1 cellular context compared by ENCODE assay signal in the genomic region with DNA sequence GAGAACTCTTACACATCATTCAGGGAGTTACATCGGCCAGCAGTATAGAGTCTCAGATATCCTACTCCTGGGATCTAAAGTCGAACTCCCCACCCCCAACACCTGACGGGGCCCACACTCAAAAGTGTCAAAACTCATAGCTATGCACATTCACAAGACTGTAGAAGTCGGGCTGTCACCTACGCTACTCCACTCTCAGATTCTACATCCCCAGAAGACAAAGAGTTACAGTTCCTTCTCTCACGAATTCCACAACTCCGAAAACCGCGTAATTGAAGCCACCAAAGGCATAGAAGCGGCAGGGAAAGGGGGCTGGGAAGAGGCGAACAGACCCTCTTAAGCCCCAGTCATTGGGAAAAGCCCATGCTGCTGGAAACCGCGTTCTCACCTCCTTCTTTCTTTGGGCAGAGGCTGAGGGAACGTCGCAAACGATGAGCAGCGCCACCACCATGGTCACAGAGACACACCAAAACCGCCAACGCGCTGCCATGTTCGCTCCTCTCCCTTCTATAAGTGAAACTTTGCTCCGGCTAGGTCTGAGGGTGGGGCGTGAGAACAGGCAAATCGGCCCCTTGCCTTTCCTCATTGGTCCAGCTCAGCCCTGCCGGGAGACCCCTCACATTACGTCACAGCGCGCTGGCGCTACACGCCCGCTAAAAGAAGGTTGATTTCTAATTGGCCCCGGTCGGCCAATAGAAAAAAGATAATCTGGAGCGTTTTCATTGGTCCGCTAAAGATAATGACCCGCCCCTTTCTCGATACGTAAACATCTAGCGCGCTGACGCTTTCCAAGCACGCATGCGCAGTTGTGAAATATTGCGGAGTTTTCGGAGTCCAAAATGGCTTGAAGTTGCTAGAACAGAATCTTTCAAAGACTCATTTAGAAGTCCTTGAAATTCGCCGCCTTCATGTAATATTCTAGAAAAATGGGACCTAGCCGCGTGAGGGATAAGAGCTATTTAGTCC.
TF ChIP-seq lines count a peak whose summit lies in the region.

A gene (minus strand): TSS at position 515 of the 966 bp plus-strand sequence. CDS start 25 bp downstream, at position 490.

TF ChIP-seq in HepG2, 621 proteins besides CTCF, POLR2A, EP300 and RAD21 (continued from another document and continues in another):
- TF ChIP-seq, protein P1, sequence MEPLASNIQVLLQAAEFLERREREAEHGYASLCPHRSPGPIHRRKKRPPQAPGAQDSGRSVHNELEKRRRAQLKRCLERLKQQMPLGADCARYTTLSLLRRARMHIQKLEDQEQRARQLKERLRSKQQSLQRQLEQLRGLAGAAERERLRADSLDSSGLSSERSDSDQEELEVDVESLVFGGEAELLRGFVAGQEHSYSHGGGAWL (CRISPR knock-in tag; IDR thresholded peaks at IDR 0.05): no peak
- TF ChIP-seq, protein P2, sequence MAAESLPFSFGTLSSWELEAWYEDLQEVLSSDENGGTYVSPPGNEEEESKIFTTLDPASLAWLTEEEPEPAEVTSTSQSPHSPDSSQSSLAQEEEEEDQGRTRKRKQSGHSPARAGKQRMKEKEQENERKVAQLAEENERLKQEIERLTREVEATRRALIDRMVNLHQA (CRISPR knock-in tag; IDR thresholded peaks at IDR 0.05): no peak
- TF ChIP-seq, protein P3, sequence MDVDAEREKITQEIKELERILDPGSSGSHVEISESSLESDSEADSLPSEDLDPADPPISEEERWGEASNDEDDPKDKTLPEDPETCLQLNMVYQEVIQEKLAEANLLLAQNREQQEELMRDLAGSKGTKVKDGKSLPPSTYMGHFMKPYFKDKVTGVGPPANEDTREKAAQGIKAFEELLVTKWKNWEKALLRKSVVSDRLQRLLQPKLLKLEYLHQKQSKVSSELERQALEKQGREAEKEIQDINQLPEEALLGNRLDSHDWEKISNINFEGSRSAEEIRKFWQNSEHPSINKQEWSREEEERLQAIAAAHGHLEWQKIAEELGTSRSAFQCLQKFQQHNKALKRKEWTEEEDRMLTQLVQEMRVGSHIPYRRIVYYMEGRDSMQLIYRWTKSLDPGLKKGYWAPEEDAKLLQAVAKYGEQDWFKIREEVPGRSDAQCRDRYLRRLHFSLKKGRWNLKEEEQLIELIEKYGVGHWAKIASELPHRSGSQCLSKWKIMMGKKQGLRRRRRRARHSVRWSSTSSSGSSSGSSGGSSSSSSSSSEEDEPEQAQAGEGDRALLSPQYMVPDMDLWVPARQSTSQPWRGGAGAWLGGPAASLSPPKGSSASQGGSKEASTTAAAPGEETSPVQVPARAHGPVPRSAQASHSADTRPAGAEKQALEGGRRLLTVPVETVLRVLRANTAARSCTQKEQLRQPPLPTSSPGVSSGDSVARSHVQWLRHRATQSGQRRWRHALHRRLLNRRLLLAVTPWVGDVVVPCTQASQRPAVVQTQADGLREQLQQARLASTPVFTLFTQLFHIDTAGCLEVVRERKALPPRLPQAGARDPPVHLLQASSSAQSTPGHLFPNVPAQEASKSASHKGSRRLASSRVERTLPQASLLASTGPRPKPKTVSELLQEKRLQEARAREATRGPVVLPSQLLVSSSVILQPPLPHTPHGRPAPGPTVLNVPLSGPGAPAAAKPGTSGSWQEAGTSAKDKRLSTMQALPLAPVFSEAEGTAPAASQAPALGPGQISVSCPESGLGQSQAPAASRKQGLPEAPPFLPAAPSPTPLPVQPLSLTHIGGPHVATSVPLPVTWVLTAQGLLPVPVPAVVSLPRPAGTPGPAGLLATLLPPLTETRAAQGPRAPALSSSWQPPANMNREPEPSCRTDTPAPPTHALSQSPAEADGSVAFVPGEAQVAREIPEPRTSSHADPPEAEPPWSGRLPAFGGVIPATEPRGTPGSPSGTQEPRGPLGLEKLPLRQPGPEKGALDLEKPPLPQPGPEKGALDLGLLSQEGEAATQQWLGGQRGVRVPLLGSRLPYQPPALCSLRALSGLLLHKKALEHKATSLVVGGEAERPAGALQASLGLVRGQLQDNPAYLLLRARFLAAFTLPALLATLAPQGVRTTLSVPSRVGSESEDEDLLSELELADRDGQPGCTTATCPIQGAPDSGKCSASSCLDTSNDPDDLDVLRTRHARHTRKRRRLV (CRISPR knock-in tag; IDR thresholded peaks at IDR 0.05): no peak
- no peak for TF ChIP-seq ARHGAP35 (CRISPR knock-in tag; IDR thresholded peaks at IDR 0.05; ENCODE audit: borderline replicate concordance)
- peak; percentile 17; the same call in 1 of the 2 replicates for TF ChIP-seq KDM5A (IDR thresholded peaks at IDR 0.05; ENCODE audit: borderline replicate concordance, low read length)
- TF ChIP-seq, protein P4, sequence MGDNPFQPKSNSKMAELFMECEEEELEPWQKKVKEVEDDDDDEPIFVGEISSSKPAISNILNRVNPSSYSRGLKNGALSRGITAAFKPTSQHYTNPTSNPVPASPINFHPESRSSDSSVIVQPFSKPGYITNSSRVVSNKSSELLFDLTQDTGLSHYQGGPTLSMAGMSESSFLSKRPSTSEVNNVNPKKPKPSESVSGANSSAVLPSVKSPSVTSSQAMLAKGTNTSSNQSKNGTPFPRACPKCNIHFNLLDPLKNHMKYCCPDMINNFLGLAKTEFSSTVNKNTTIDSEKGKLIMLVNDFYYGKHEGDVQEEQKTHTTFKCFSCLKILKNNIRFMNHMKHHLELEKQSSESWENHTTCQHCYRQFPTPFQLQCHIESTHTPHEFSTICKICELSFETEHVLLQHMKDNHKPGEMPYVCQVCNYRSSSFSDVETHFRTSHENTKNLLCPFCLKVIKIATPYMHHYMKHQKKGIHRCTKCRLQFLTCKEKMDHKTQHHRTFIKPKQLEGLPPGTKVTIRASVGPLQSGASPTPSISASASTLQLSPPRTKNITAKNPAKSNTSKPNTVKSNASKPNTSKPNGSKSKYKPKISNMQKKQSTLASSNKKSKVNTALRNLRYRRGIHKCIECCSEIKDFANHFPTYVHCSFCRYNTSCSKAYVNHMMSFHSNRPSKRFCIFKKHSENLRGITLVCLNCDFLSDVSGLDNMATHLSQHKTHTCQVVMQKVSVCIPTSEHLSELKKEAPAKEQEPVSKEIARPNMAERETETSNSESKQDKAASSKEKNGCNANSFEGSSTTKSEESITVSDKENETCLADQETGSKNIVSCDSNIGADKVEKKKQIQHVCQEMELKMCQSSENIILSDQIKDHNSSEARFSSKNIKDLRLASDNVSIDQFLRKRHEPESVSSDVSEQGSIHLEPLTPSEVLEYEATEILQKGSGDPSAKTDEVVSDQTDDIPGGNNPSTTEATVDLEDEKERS (CRISPR knock-in tag; IDR thresholded peaks at IDR 0.05): no peak
- TF ChIP-seq SOX13 (IDR thresholded peaks at IDR 0.05): no peak
- no peak for TF ChIP-seq SOX13 (CRISPR knock-in tag; conservative IDR thresholded peaks at IDR 0.05 in 1 of 2, IDR thresholded peaks at IDR 0.05 in 1 of 2)
- TF ChIP-seq ZFP1 (CRISPR knock-in tag; IDR thresholded peaks at IDR 0.05): no peak
- no peak for TF ChIP-seq ZNF644 (CRISPR knock-in tag; IDR thresholded peaks at IDR 0.05; ENCODE audit: low read depth)
- no peak for TF ChIP-seq KAT2B (IDR thresholded peaks at IDR 0.05; ENCODE audit: borderline replicate concordance, low read depth, low read length)
- TF ChIP-seq GFI1 (CRISPR knock-in tag; IDR thresholded peaks at IDR 0.05; ENCODE audit: borderline replicate concordance): no peak
- TF ChIP-seq KLF11 (CRISPR knock-in tag; IDR thresholded peaks at IDR 0.05): no peak
- TF ChIP-seq, protein P5, sequence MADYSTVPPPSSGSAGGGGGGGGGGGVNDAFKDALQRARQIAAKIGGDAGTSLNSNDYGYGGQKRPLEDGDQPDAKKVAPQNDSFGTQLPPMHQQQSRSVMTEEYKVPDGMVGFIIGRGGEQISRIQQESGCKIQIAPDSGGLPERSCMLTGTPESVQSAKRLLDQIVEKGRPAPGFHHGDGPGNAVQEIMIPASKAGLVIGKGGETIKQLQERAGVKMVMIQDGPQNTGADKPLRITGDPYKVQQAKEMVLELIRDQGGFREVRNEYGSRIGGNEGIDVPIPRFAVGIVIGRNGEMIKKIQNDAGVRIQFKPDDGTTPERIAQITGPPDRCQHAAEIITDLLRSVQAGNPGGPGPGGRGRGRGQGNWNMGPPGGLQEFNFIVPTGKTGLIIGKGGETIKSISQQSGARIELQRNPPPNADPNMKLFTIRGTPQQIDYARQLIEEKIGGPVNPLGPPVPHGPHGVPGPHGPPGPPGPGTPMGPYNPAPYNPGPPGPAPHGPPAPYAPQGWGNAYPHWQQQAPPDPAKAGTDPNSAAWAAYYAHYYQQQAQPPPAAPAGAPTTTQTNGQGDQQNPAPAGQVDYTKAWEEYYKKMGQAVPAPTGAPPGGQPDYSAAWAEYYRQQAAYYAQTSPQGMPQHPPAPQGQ (CRISPR knock-in tag; IDR thresholded peaks at IDR 0.05; ENCODE audit: borderline replicate concordance): no peak
- no peak for TF ChIP-seq DNMT1 (CRISPR knock-in tag; IDR thresholded peaks at IDR 0.05)
- no peak for TF ChIP-seq CCAR2 (optimal IDR thresholded peaks at IDR 0.05; ENCODE audit: low read depth, low read length)
- TF ChIP-seq, protein P6, sequence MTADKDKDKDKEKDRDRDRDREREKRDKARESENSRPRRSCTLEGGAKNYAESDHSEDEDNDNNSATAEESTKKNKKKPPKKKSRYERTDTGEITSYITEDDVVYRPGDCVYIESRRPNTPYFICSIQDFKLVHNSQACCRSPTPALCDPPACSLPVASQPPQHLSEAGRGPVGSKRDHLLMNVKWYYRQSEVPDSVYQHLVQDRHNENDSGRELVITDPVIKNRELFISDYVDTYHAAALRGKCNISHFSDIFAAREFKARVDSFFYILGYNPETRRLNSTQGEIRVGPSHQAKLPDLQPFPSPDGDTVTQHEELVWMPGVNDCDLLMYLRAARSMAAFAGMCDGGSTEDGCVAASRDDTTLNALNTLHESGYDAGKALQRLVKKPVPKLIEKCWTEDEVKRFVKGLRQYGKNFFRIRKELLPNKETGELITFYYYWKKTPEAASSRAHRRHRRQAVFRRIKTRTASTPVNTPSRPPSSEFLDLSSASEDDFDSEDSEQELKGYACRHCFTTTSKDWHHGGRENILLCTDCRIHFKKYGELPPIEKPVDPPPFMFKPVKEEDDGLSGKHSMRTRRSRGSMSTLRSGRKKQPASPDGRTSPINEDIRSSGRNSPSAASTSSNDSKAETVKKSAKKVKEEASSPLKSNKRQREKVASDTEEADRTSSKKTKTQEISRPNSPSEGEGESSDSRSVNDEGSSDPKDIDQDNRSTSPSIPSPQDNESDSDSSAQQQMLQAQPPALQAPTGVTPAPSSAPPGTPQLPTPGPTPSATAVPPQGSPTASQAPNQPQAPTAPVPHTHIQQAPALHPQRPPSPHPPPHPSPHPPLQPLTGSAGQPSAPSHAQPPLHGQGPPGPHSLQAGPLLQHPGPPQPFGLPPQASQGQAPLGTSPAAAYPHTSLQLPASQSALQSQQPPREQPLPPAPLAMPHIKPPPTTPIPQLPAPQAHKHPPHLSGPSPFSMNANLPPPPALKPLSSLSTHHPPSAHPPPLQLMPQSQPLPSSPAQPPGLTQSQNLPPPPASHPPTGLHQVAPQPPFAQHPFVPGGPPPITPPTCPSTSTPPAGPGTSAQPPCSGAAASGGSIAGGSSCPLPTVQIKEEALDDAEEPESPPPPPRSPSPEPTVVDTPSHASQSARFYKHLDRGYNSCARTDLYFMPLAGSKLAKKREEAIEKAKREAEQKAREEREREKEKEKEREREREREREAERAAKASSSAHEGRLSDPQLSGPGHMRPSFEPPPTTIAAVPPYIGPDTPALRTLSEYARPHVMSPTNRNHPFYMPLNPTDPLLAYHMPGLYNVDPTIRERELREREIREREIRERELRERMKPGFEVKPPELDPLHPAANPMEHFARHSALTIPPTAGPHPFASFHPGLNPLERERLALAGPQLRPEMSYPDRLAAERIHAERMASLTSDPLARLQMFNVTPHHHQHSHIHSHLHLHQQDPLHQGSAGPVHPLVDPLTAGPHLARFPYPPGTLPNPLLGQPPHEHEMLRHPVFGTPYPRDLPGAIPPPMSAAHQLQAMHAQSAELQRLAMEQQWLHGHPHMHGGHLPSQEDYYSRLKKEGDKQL (CRISPR knock-in tag; IDR thresholded peaks at IDR 0.05; ENCODE audit: low read depth): no peak
- peak; percentile 69 for TF ChIP-seq TAF1 (CRISPR knock-in tag; IDR thresholded peaks at IDR 0.05)
- TF ChIP-seq AGO1 (IDR thresholded peaks at IDR 0.05; ENCODE audit: low read depth, low read length, poor library complexity, severe bottlenecking): no peak
- TF ChIP-seq, protein P7, sequence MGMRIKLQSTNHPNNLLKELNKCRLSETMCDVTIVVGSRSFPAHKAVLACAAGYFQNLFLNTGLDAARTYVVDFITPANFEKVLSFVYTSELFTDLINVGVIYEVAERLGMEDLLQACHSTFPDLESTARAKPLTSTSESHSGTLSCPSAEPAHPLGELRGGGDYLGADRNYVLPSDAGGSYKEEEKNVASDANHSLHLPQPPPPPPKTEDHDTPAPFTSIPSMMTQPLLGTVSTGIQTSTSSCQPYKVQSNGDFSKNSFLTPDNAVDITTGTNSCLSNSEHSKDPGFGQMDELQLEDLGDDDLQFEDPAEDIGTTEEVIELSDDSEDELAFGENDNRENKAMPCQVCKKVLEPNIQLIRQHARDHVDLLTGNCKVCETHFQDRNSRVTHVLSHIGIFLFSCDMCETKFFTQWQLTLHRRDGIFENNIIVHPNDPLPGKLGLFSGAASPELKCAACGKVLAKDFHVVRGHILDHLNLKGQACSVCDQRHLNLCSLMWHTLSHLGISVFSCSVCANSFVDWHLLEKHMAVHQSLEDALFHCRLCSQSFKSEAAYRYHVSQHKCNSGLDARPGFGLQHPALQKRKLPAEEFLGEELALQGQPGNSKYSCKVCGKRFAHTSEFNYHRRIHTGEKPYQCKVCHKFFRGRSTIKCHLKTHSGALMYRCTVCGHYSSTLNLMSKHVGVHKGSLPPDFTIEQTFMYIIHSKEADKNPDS (CRISPR knock-in tag; IDR thresholded peaks at IDR 0.05): no peak
- TF ChIP-seq, protein P8, sequence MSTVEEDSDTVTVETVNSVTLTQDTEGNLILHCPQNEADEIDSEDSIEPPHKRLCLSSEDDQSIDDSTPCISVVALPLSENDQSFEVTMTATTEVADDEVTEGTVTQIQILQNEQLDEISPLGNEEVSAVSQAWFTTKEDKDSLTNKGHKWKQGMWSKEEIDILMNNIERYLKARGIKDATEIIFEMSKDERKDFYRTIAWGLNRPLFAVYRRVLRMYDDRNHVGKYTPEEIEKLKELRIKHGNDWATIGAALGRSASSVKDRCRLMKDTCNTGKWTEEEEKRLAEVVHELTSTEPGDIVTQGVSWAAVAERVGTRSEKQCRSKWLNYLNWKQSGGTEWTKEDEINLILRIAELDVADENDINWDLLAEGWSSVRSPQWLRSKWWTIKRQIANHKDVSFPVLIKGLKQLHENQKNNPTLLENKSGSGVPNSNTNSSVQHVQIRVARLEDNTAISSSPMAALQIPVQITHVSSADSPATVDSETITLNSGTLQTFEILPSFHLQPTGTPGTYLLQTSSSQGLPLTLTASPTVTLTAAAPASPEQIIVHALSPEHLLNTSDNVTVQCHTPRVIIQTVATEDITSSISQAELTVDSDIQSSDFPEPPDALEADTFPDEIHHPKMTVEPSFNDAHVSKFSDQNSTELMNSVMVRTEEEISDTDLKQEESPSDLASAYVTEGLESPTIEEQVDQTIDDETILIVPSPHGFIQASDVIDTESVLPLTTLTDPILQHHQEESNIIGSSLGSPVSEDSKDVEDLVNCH (CRISPR knock-in tag; IDR thresholded peaks at IDR 0.05): no peak
- no peak for TF ChIP-seq ZNF607 (CRISPR knock-in tag; IDR thresholded peaks at IDR 0.05; ENCODE audit: borderline replicate concordance)
- TF ChIP-seq ZNF337 (CRISPR knock-in tag; IDR thresholded peaks at IDR 0.05; ENCODE audit: borderline replicate concordance, low read depth): no peak
- TF ChIP-seq, protein P9, sequence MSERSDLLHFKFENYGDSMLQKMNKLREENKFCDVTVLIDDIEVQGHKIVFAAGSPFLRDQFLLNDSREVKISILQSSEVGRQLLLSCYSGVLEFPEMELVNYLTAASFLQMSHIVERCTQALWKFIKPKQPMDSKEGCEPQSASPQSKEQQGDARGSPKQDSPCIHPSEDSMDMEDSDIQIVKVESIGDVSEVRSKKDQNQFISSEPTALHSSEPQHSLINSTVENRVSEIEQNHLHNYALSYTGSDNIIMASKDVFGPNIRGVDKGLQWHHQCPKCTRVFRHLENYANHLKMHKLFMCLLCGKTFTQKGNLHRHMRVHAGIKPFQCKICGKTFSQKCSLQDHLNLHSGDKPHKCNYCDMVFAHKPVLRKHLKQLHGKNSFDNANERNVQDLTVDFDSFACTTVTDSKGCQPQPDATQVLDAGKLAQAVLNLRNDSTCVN (CRISPR knock-in tag; IDR thresholded peaks at IDR 0.05; ENCODE audit: borderline replicate concordance): no peak
- no peak for TF ChIP-seq ZNF30 (CRISPR knock-in tag; IDR thresholded peaks at IDR 0.05)
